Comparison of ENCODE assay signal across 10 cellular contexts in genomic region chr9:12719431-12719830, GRCh38. TPM values are rescaled to one million over a fixed set of nuclear protein-coding genes. Genes with fewer than 3 reads are reported as not detected.
DNase-seq lines count a peak whose midpoint lies in the region; ATAC-seq and TF ChIP-seq lines count a peak whose summit lies in the region.
"Had no signal": no experiment of that assay in that cellular context is flagged by ENCODE, and none has a peak within 500 bp of the region (broad histone marks: within the 10 kb centered on the region; RNA-seq: fewer than 3 reads in every experiment).

No MANE protein-coding gene starts in this region.

- ATAC-seq in foreskin keratinocyte (peak; percentile 34), HG03469 (IDR thresholded peaks at IDR 0.05; ENCODE audit: unreplicated experiment) (no peak), GM19467 (IDR thresholded peaks at IDR 0.05; ENCODE audit: unreplicated experiment) (no peak), GM18519 (IDR thresholded peaks at IDR 0.05; ENCODE audit: low FRiP score, unreplicated experiment) (no peak)

- no peaks in the 10 kb centered on the region for H3K27me3 ChIP-seq in PC-9 (ENCODE audit: insufficient read depth, low read depth)
- no peaks in the 10 kb centered on the region for H3K27me3 ChIP-seq in foreskin keratinocyte
- H3K27me3 ChIP-seq in thyroid gland: no peaks in the 10 kb centered on the region
- H3K27me3 ChIP-seq: BLaER1 had no signal

- H3K36me3 ChIP-seq in PC-9 (ENCODE audit: low read depth) (no peaks in the 10 kb centered on the region), thyroid gland (no peaks in the 10 kb centered on the region)
- H3K36me3 ChIP-seq: BLaER1 had no signal

- 20 to 23% methylated on average over 1 of the region's 1 CpG for WGBS in thyroid gland, 2 donors

- H3K4me1 ChIP-seq in PC-9 (replicated peaks; ENCODE audit: insufficient read depth) (no peaks in the 10 kb centered on the region), foreskin keratinocyte (peaks cover 22% of the 10 kb centered on the region), thyroid gland (no peaks in the 10 kb centered on the region)
- H3K4me1 ChIP-seq: BLaER1 had no signal

- no peak overlapping the region for H2AFZ ChIP-seq in PC-9

- POLR2A ChIA-PET in PC-9 (lab: Charles Lee; ENCODE audit: unreplicated experiment): no interaction called here

- intact Hi-C loops in PC-9 (cut with micrococcal nuclease; ENCODE audit: unreplicated experiment): loop anchor here (5.0 kb wide), 2 partner anchors 708 to 1713 kb away; no protein-coding TSS in a partner anchor
- intact Hi-C loops in thyroid gland (cut with DNase I): loop anchor here (5.0 kb wide), 1 partner anchor 368 kb away; no protein-coding TSS in a partner anchor

- no peak for TF ChIP-seq POLR2A in thyroid gland (IDR thresholded peaks at IDR 0.05)

- H3K9me3 ChIP-seq in PC-9 (ENCODE audit: insufficient read depth, low read depth) (no peaks in the 10 kb centered on the region), thyroid gland (no peaks in the 10 kb centered on the region)
- H3K9me3 ChIP-seq: BLaER1 had no signal

- no peaks in the 10 kb centered on the region for H4K20me1 ChIP-seq in PC-9 (ENCODE audit: insufficient read depth)
- H4K20me1 ChIP-seq: BLaER1 had no signal

- H3K4me3 ChIP-seq in PC-9: no peak overlapping the region
- no peak overlapping the region for H3K4me3 ChIP-seq in thyroid gland (replicated peaks in 1 of 3)
- H3K4me3 ChIP-seq: BLaER1 had no signal

- no TSS peak for BruUV-seq in PC-9 (replicated peaks; lab: Mats Ljungman, UMichigan)

- CTCF ChIA-PET in PC-9 (lab: Charles Lee): interaction anchor here (0.6 to 0.7 kb wide), 3 partner anchors 236 to 1607 kb away, joined by 3 to 14 read pairs (median 3); no protein-coding TSS in a partner anchor

- H3K27ac ChIP-seq in PC-9 (no peak overlapping the region), foreskin keratinocyte (peak overlapping the region; percentile 63), thyroid gland (no peak overlapping the region)
- H3K27ac ChIP-seq: BLaER1 had no signal

- no peak overlapping the region for H3K4me2 ChIP-seq in PC-9
- H3K4me2 ChIP-seq: BLaER1 had no signal

- no peaks in the 10 kb centered on the region for H3K79me2 ChIP-seq in PC-9 (ENCODE audit: low read depth)

- H3K9me2 ChIP-seq in PC-9 (ENCODE audit: insufficient read depth): no peaks in the 10 kb centered on the region

- peak; percentile 67 for TF ChIP-seq CTCF in PC-9 (conservative IDR thresholded peaks at IDR 0.05)
- TF ChIP-seq CTCF in foreskin keratinocyte (conservative IDR thresholded peaks at IDR 0.05): peak; percentile 74
- peak in 4 of 6 experiments; percentile 28 to 56 (median 51) for TF ChIP-seq CTCF in thyroid gland (IDR thresholded peaks at IDR 0.05)

- H3F3A ChIP-seq in PC-9 (ENCODE audit: insufficient read depth, low read depth): no peaks in the 10 kb centered on the region

- DNase-seq in NCI-H1092 treated with DMSO at 0.1 percent for 48 hours (lab: John Stamatoyannopoulos, UW) (peak; percentile 73), NCI-H1092 (lab: John Stamatoyannopoulos, UW) (no peak), PC-9 (no peak), foreskin keratinocyte (peak in 1 of 2 donors; percentile 29), thyroid gland (no peak)
- DNase-seq: naive B cell had no signal

RNA-seq across cellular contexts. Expression of gene TYRP1, which starts 26.2 kb away (rescaled TPM):
- total RNA-seq in PC-9 (2021) (not detected in 2 replicates), foreskin keratinocyte (0.18 and 0.61 TPM in 2 replicates), thyroid gland (under 1 TPM in 1 of 4 donors, not detected in 3; 0.27 TPM)
- 0.10 and 0.22 TPM in 2 replicates for polyA plus RNA-seq in foreskin keratinocyte

RNA-seq across cellular contexts. Expression of gene LURAP1L, which starts 55.4 kb away (rescaled TPM):
- 3.6 and 4.1 TPM in 2 replicates for total RNA-seq in PC-9 (2021)
- 3.6 TPM in 2 replicates for total RNA-seq in foreskin keratinocyte
- 2.4 and 2.7 TPM in 2 replicates for polyA plus RNA-seq in foreskin keratinocyte
- total RNA-seq in thyroid gland: 1 to 10 TPM; 2.3 to 4.7 (median 3.2) TPM
